ENCODE assay signal across 22 cellular contexts in genomic region chr9:4212661-4213060, GRCh38.
"Had no signal": no experiment of that assay in that cellular context is flagged by ENCODE, and none has a peak within 500 bp of the region (broad histone marks: within the 10 kb centered on the region; RNA-seq: fewer than 3 reads in every experiment).

No MANE protein-coding gene starts in this region.

- ATAC-seq: naive thymus-derived CD8-positive, alpha-beta T cell; natural killer cell treated with Interleukin-12 subunit alpha and Interleukin-12 subunit beta and Interleukin-15 and Interleukin-18, amount 100 ng/mL, for 72 hours; pancreas; psoas muscle; right cardiac atrium; right lobe of liver; stimulated activated effector memory CD8-positive, alpha-beta T cell treated with anti-CD3 and anti-CD28 coated beads, Interleukin-12 subunit alpha, Interleukin-12 subunit beta, amount 100 ng/mL, for 72 hours; stimulated activated naive B cell treated with anti-CD40 and anti-IgM and Interleukin-4, amounts not matched to agents 10 μg/mL and 1 μg/mL and 100 μg/mL, for 72 hours; upper lobe of right lung had no signal

- DNase-seq: naive thymus-derived CD8-positive, alpha-beta T cell; nephron progenitor cell; nucleus accumbens; pancreas; psoas muscle; right cardiac atrium; right lobe of liver; sigmoid colon; small intestine; stimulated activated CD4-positive, alpha-beta T cell treated with anti-CD3 and anti-CD28 coated beads, Interleukin-15, amount 100 ng/mL, for 24 hours; stimulated activated CD4-positive, alpha-beta T cell treated with anti-CD3 and anti-CD28 coated beads, Interleukin-2, amount 100 ng/mL, for 24 hours; stimulated activated CD4-positive, alpha-beta T cell treated with anti-CD3 and anti-CD28 coated beads, Interleukin-2, amount 100 ng/mL, for 48 hours; stimulated activated CD4-positive, alpha-beta T cell treated with anti-CD3 and anti-CD28 coated beads, Interleukin-4, amount 100 ng/mL, for 24 hours; stimulated activated naive B cell treated with anti-CD40 and anti-IgM and Interleukin-4, amounts not matched to agents 10 μg/mL and 1 μg/mL and 100 μg/mL, for 72 hours; stimulated activated naive CD4-positive, alpha-beta T cell treated with Interleukin-2 at 50 U/mL for 16 hours; stomach; thyroid gland; transverse colon; upper lobe of right lung; uterus had no signal
